In genomic region chr1:99869304-99869703, GRCh38 we compare ENCODE assay signal across 19 cellular contexts. TPM values are rescaled to one million over a fixed set of nuclear protein-coding genes. Genes with fewer than 3 reads are reported as not detected.
DNase-seq lines count a peak whose midpoint lies in the region; ATAC-seq and TF ChIP-seq lines count a peak whose summit lies in the region.
"Had no signal": no experiment of that assay in that cellular context is flagged by ENCODE, and none has a peak within 500 bp of the region (broad histone marks: within the 10 kb centered on the region; RNA-seq: fewer than 3 reads in every experiment).

No MANE protein-coding gene starts in this region.

- H3K9ac ChIP-seq in mammary epithelial cell (ENCODE audit: insufficient read depth, low read length) (no peak overlapping the region), adipocyte (ENCODE audit: low read length) (no peak overlapping the region)
- H3K9ac ChIP-seq: KMS-11 had no signal

- dilution Hi-C loops in mammary epithelial cell (cut with HindIII; ENCODE audit: low sequenced_read_pairs): no loop called here

- H3K4me3 Mint-ChIP-seq in MCF 10A (ENCODE audit: unreplicated experiment) (no peak overlapping the region), type B pancreatic cell (no peak overlapping the region)
- H3K4me3 Mint-ChIP-seq: activated naive CD8-positive, alpha-beta T cell treated with anti-CD3 and anti-CD28 coated beads for 36 hours; CD4-positive, alpha-beta T cell; naive thymus-derived CD8-positive, alpha-beta T cell had no signal

- H3K9me3 ChIP-seq in mammary epithelial cell (replicated peaks; ENCODE audit: insufficient read depth, low read length): no peaks in the 10 kb centered on the region
- no peaks in the 10 kb centered on the region for H3K9me3 ChIP-seq in adipocyte (ENCODE audit: control insufficient read depth, low read length)
- no peaks in the 10 kb centered on the region for H3K9me3 ChIP-seq in prostate gland

- no peak for TF ChIP-seq POLR2A in prostate gland (IDR thresholded peaks at IDR 0.05)

- no peak overlapping the region for H3K4me2 ChIP-seq in mammary epithelial cell (ENCODE audit: insufficient read depth, low read depth, low read length)
- H3K4me2 ChIP-seq: KMS-11 had no signal

- H3K27me3 Mint-ChIP-seq in MCF 10A (ENCODE audit: insufficient read depth, unreplicated experiment) (no peaks in the 10 kb centered on the region), type B pancreatic cell (no peaks in the 10 kb centered on the region)
- H3K27me3 Mint-ChIP-seq: activated naive CD8-positive, alpha-beta T cell treated with anti-CD3 and anti-CD28 coated beads for 36 hours; CD4-positive, alpha-beta T cell; naive thymus-derived CD8-positive, alpha-beta T cell had no signal

- ATAC-seq in GM18861 (IDR thresholded peaks at IDR 0.05; ENCODE audit: unreplicated experiment) (no peak), GM18519 (IDR thresholded peaks at IDR 0.05; ENCODE audit: low FRiP score, unreplicated experiment) (no peak)
- ATAC-seq: esophagus mucosa; naive thymus-derived CD8-positive, alpha-beta T cell had no signal

- no peak overlapping the region for H3K27ac Mint-ChIP-seq in MCF 10A (ENCODE audit: low read depth, unreplicated experiment)
- H3K27ac Mint-ChIP-seq in type B pancreatic cell: no peak overlapping the region
- H3K27ac Mint-ChIP-seq: activated naive CD8-positive, alpha-beta T cell treated with anti-CD3 and anti-CD28 coated beads for 36 hours; CD4-positive, alpha-beta T cell; naive thymus-derived CD8-positive, alpha-beta T cell had no signal

- H3K4me1 ChIP-seq in mammary epithelial cell (ENCODE audit: insufficient read depth, low read length) (no peaks in the 10 kb centered on the region), adipocyte (ENCODE audit: control insufficient read depth, insufficient read depth, low read length) (peaks cover 18% of the 10 kb centered on the region), prostate gland (replicated peaks) (no peaks in the 10 kb centered on the region)

- POLR2A ChIA-PET in MCF 10A (lab: Yijun Ruan, JAX): no interaction called here

- in situ Hi-C loops in mammary epithelial cell (cut with MboI; ENCODE audit: low sequenced_read_pairs in 2 of 2): no loop called here

- peak; percentile 26 for DNase-seq in mammary epithelial cell
- no peak for DNase-seq in MCF 10A (ENCODE audit: unreplicated experiment)
- DNase-seq in adipocyte (ENCODE audit: low read depth): peak; percentile 75
- peak; percentile 55 for DNase-seq in fibroblast of the aortic adventitia (ENCODE audit: low read depth)
- no peak for DNase-seq in type B pancreatic cell (ENCODE audit: extremely low spot score, unreplicated experiment)
- no peak for DNase-seq in prostate gland (ENCODE audit: low spot score)
- DNase-seq: activated naive CD8-positive, alpha-beta T cell treated with anti-CD3 and anti-CD28 coated beads for 36 hours; CD4-positive, alpha-beta T cell; effector CD4-positive, alpha-beta T cell; hippocampal formation; mesendoderm; naive thymus-derived CD8-positive, alpha-beta T cell; NCI-H1105 treated with DMSO at 0.1 percent for 48 hours; NCI-H2171; T1000 had no signal

- intact Hi-C loops in mammary epithelial cell (cut with micrococcal nuclease) (no loop called here), MCF 10A (cut with micrococcal nuclease) (no loop called here), prostate gland (cut with DNase I) (no loop called here)

- TF ChIP-seq CTCF in mammary epithelial cell (conservative IDR thresholded peaks at IDR 0.05 in 1 of 2, IDR thresholded peaks at IDR 0.05 in 1 of 2; ENCODE audit: extremely low read depth in 1 of 2, insufficient read depth in 1 of 2, low read depth in 1 of 2, low read length in 2 of 2) (no peak), MCF 10A (IDR thresholded peaks at IDR 0.05; ENCODE audit: unreplicated experiment) (no peak), fibroblast of the aortic adventitia (IDR thresholded peaks at IDR 0.05; ENCODE audit: insufficient read depth, low read length) (no peak), type B pancreatic cell (conservative IDR thresholded peaks at IDR 0.05) (no peak), prostate gland (IDR thresholded peaks at IDR 0.05) (no peak)

- H2AFZ ChIP-seq in mammary epithelial cell (ENCODE audit: low read depth, low read length): no peak overlapping the region

- H3K27me3 ChIP-seq in mammary epithelial cell (ENCODE audit: insufficient read depth, low read length) (no peaks in the 10 kb centered on the region), adipocyte (replicated peaks; ENCODE audit: control insufficient read depth, insufficient read depth, low read length) (no peaks in the 10 kb centered on the region), prostate gland (replicated peaks; ENCODE audit: insufficient read depth) (no peaks in the 10 kb centered on the region)

- H3K36me3 Mint-ChIP-seq in MCF 10A (ENCODE audit: insufficient read depth, unreplicated experiment) (peaks cover 8% of the 10 kb centered on the region), type B pancreatic cell (peaks cover 7% of the 10 kb centered on the region)
- H3K36me3 Mint-ChIP-seq: activated naive CD8-positive, alpha-beta T cell treated with anti-CD3 and anti-CD28 coated beads for 36 hours had no signal

- H3K9me3 Mint-ChIP-seq in MCF 10A (ENCODE audit: unreplicated experiment) (no peaks in the 10 kb centered on the region), type B pancreatic cell (no peaks in the 10 kb centered on the region)
- H3K9me3 Mint-ChIP-seq: activated naive CD8-positive, alpha-beta T cell treated with anti-CD3 and anti-CD28 coated beads for 36 hours; CD4-positive, alpha-beta T cell; naive thymus-derived CD8-positive, alpha-beta T cell had no signal

- H3K4me3 ChIP-seq in mammary epithelial cell (replicated peaks in 1 of 3; ENCODE audit: insufficient read depth in 1 of 3, low read depth in 2 of 3, low read length in 3 of 3) (no peak overlapping the region), adipocyte (ENCODE audit: low read length) (peak overlapping the region; percentile 47), fibroblast of the aortic adventitia (ENCODE audit: low read depth, low read length) (no peak overlapping the region), prostate gland (no peak overlapping the region)

- H4K20me1 ChIP-seq in mammary epithelial cell (ENCODE audit: insufficient read depth, low read length): no peaks in the 10 kb centered on the region

- no peak overlapping the region for H3K27ac ChIP-seq in mammary epithelial cell (ENCODE audit: insufficient read depth, low read depth, low read length)
- no peak overlapping the region for H3K27ac ChIP-seq in prostate gland
- H3K27ac ChIP-seq: KMS-11 had no signal

- no peaks in the 10 kb centered on the region for H3K4me1 Mint-ChIP-seq in MCF 10A (ENCODE audit: insufficient read depth, unreplicated experiment)
- H3K4me1 Mint-ChIP-seq in type B pancreatic cell (ENCODE audit: unreplicated experiment): no peaks in the 10 kb centered on the region
- H3K4me1 Mint-ChIP-seq: activated naive CD8-positive, alpha-beta T cell treated with anti-CD3 and anti-CD28 coated beads for 36 hours; naive thymus-derived CD8-positive, alpha-beta T cell had no signal

- H3K36me3 ChIP-seq in mammary epithelial cell (ENCODE audit: insufficient read depth, low read length) (peaks cover 2% of the 10 kb centered on the region), adipocyte (ENCODE audit: control insufficient read depth, insufficient read depth, low read length, severe bottlenecking) (peaks cover 14% of the 10 kb centered on the region), prostate gland (no peaks in the 10 kb centered on the region)

- BruUV-seq in mammary epithelial cell (replicated peaks; lab: Mats Ljungman, UMichigan) (no TSS peak), MCF 10A (replicated peaks; lab: Mats Ljungman, UMichigan) (no TSS peak)

- H3K79me2 ChIP-seq in mammary epithelial cell (ENCODE audit: insufficient read depth, low read length): no peaks in the 10 kb centered on the region

- CTCF ChIA-PET in mammary epithelial cell (lab: Charles Lee; ENCODE audit: low non-redundant PET) (no interaction called here), MCF 10A (lab: Yijun Ruan, JAX) (interaction anchor here (0.6 to 1.1 kb wide), 2 partner anchors 14 to 103 kb away, joined by 3 read pairs; no protein-coding TSS in a partner anchor)

RNA-seq across cellular contexts. Expression of gene AGL, which starts 19.1 kb away (rescaled TPM):
- total RNA-seq in mammary epithelial cell (10 to 100 TPM; 15.6 to 31.3 TPM), MCF 10A (2022) (8.9 and 9.1 TPM in 2 replicates), fibroblast of the aortic adventitia (ENCODE audit: low replicate concordance) (17.3 and 19.1 TPM in 2 replicates), type B pancreatic cell (ENCODE audit: low replicate concordance) (17.8 and 24.4 TPM in 2 replicates), prostate gland (10 to 100 TPM; 17.6 to 28.6 TPM)
- polyA plus RNA-seq in mammary epithelial cell: 4.2 TPM
- polyA minus RNA-seq in mammary epithelial cell: 13.7 TPM

Comparison
In these comparisons a context has a peak if more than half of its experiments do, and no peak if none do; other contexts are left out.
1. DNase-seq: peak in mammary epithelial cell (single experiment), adipocyte (single experiment) and fibroblast of the aortic adventitia (single experiment); none in MCF 10A (single experiment), type B pancreatic cell (single experiment) and prostate gland (single experiment).